ENCODE assay signal across 18 cellular contexts in genomic region chr9:125341566-125341965, GRCh38.
A peak's percentile ranks its signal among the peaks of the same experiment; 100 is the strongest.
DNase-seq lines count a peak whose midpoint lies in the region; ATAC-seq and TF ChIP-seq lines count a peak whose summit lies in the region.
"Had no signal": no experiment of that assay in that cellular context is flagged by ENCODE, and none has a peak within 500 bp of the region (broad histone marks: within the 10 kb centered on the region; RNA-seq: fewer than 3 reads in every experiment).

No MANE protein-coding gene starts in this region.

- no peak overlapping the region for H3K4me3 Mint-ChIP-seq in neural progenitor cell

- H3K79me2 ChIP-seq in Loucy (ENCODE audit: insufficient read depth, low read length) (no peaks in the 10 kb centered on the region), PC-3 (ENCODE audit: low read length) (no peaks in the 10 kb centered on the region), neural progenitor cell (ENCODE audit: low read depth) (no peaks in the 10 kb centered on the region)

- H3K4me1 Mint-ChIP-seq in neural progenitor cell = peaks cover 37% of the 10 kb centered on the region

- H3K36me3 ChIP-seq in Loucy (ENCODE audit: insufficient read depth, low read length) (peaks cover 36% of the 10 kb centered on the region; the same call in 1 of the 2 replicates), PC-3 (ENCODE audit: low read depth, low read length) (peaks cover 14% of the 10 kb centered on the region), neural progenitor cell (no peaks in the 10 kb centered on the region)

- peaks cover 23% of the 10 kb centered on the region for H3K36me3 Mint-ChIP-seq in neural progenitor cell

- no peak overlapping the region for H3K27ac Mint-ChIP-seq in neural progenitor cell

- H3F3A ChIP-seq in Loucy (ENCODE audit: low read depth) = no peaks in the 10 kb centered on the region
- H3F3A ChIP-seq in PC-3 (ENCODE audit: low read length, unreplicated experiment) = no peaks in the 10 kb centered on the region
- peaks cover 34% of the 10 kb centered on the region for H3F3A ChIP-seq in neural progenitor cell (ENCODE audit: low read depth)

- BruUV-seq in PC-3 (replicated peaks; lab: Mats Ljungman, UMichigan) = no TSS peak

- CTCF ChIA-PET in PC-3 (lab: Charles Lee) = no interaction called here

- H2AFZ ChIP-seq in Loucy (ENCODE audit: low read length) = no peak overlapping the region
- no peak overlapping the region for H2AFZ ChIP-seq in PC-3 (ENCODE audit: low read length)
- H2AFZ ChIP-seq in neural progenitor cell (replicated peaks) = no peak overlapping the region

- H3K4me1 ChIP-seq in Loucy (ENCODE audit: insufficient read depth, low read length, poor library complexity, severe bottlenecking) (peaks cover 20% of the 10 kb centered on the region), PC-3 (ENCODE audit: insufficient read depth, low read length) (peaks cover 9% of the 10 kb centered on the region), neural progenitor cell (peaks cover 29% of the 10 kb centered on the region)

- H3K9me3 ChIP-seq in Loucy (ENCODE audit: insufficient read depth, low read depth, low read length) = no peaks in the 10 kb centered on the region
- no peaks in the 10 kb centered on the region for H3K9me3 ChIP-seq in PC-3 (ENCODE audit: low read length)
- H3K9me3 ChIP-seq in neural progenitor cell (ENCODE audit: low read depth) = no peaks in the 10 kb centered on the region
- H3K9me3 ChIP-seq: BE2C, Caco-2, MG63 had no signal

- H4K20me1 ChIP-seq in Loucy (ENCODE audit: insufficient read depth, low read length, poor library complexity, severe bottlenecking) = no peaks in the 10 kb centered on the region
- no peaks in the 10 kb centered on the region for H4K20me1 ChIP-seq in PC-3 (ENCODE audit: low read length)
- no peaks in the 10 kb centered on the region for H4K20me1 ChIP-seq in neural progenitor cell (ENCODE audit: low read depth)

- POLR2A ChIA-PET in PC-3 (lab: Charles Lee; ENCODE audit: unreplicated experiment) = interaction anchor here (0.5 to 0.8 kb wide), 3 partner anchors 95 to 107 kb away, joined by 3 to 7 read pairs (median 4); no protein-coding TSS in a partner anchor

- H3K9me3 Mint-ChIP-seq in neural progenitor cell = no peaks in the 10 kb centered on the region
- H3K9me3 Mint-ChIP-seq: CD4-positive, CD25-positive, alpha-beta regulatory T cell had no signal

- no peak for TF ChIP-seq CTCF in Loucy (conservative IDR thresholded peaks at IDR 0.05; ENCODE audit: low read length)
- no peak for TF ChIP-seq CTCF in PC-3 (conservative IDR thresholded peaks at IDR 0.05; ENCODE audit: low read depth, low read length)
- no peak for TF ChIP-seq CTCF in neural progenitor cell (IDR thresholded peaks at IDR 0.05)

- no peak overlapping the region for H3K27ac ChIP-seq in PC-3 (ENCODE audit: low read length)
- H3K27ac ChIP-seq in neural progenitor cell = peak overlapping the region; percentile 78
- H3K27ac ChIP-seq: KMS-11, SK-N-MC had no signal

- H3K4me3 ChIP-seq in Loucy (ENCODE audit: low read length, poor library complexity, severe bottlenecking) (no peak overlapping the region), PC-3 (ENCODE audit: low read length) (no peak overlapping the region), neural progenitor cell (no peak overlapping the region)
- H3K4me3 ChIP-seq: MG63, SK-N-MC had no signal

- peak; percentile 6 for DNase-seq in NCI-H510A treated with DMSO at 0.1 percent for 48 hours (lab: John Stamatoyannopoulos, UW)
- no peak for DNase-seq in NCI-H510A (lab: John Stamatoyannopoulos, UW)
- DNase-seq in PC-3 = peak; percentile 4
- DNase-seq in neural progenitor cell (ENCODE audit: low spot score) = no peak
- DNase-seq in hepatic stellate cell (ENCODE audit: low spot score) = no peak
- DNase-seq in T-helper 2 cell = no peak
- no peak for DNase-seq in activated naive CD4-positive, alpha-beta T cell (lab: John Stamatoyannopoulos, UW)
- DNase-seq: BE2C; Caco-2; CD4-positive, CD25-positive, alpha-beta regulatory T cell; MG63; NCI-H1048; NCI-H1436; NCI-H526; Right ventricle myocardium superior had no signal

- H3K9ac ChIP-seq in Loucy (ENCODE audit: low read depth, low read length, poor library complexity, severe bottlenecking) (no peak overlapping the region), PC-3 (ENCODE audit: low read length) (no peak overlapping the region), neural progenitor cell (no peak overlapping the region)
- H3K9ac ChIP-seq: KMS-11 had no signal

- H3K27me3 ChIP-seq in Loucy (ENCODE audit: insufficient read depth, low read length, poor library complexity, severe bottlenecking) (no peaks in the 10 kb centered on the region), PC-3 (ENCODE audit: low read length) (no peaks in the 10 kb centered on the region), neural progenitor cell (no peaks in the 10 kb centered on the region)
- H3K27me3 ChIP-seq: BE2C, MG63 had no signal

- H3K27me3 Mint-ChIP-seq in neural progenitor cell (ENCODE audit: insufficient read depth, low read depth) = no peaks in the 10 kb centered on the region
- H3K27me3 Mint-ChIP-seq: CD4-positive, CD25-positive, alpha-beta regulatory T cell had no signal

- peak; percentile 67 for ATAC-seq in PC-3

- peak overlapping the region; percentile 18 for H3K4me2 ChIP-seq in Loucy (ENCODE audit: low read depth, low read length, poor library complexity, severe bottlenecking)
- H3K4me2 ChIP-seq in PC-3 (ENCODE audit: low read length) = no peak overlapping the region
- no peak overlapping the region for H3K4me2 ChIP-seq in neural progenitor cell
- H3K4me2 ChIP-seq: KMS-11 had no signal

- no peaks in the 10 kb centered on the region for H3K9me2 ChIP-seq in Loucy (replicated peaks; ENCODE audit: low read depth, low read length)
- H3K9me2 ChIP-seq in PC-3 (replicated peaks; ENCODE audit: low read length) = no peaks in the 10 kb centered on the region

- intact Hi-C loops in PC-3 (cut with micrococcal nuclease) = loop anchor here (1.0 kb wide), 1 partner anchor 12 kb away; no protein-coding TSS in a partner anchor

Comparison
In these comparisons a context has a peak if more than half of its experiments do, and no peak if none do; other contexts are left out.
1. DNase-seq: peak in NCI-H510A treated with DMSO at 0.1 percent for 48 hours (single experiment) and PC-3 (single experiment); none in NCI-H510A (single experiment), neural progenitor cell (single experiment), hepatic stellate cell (single experiment), T-helper 2 cell (0 of 5) and activated naive CD4-positive, alpha-beta T cell (0 of 4).